Comparison of ENCODE assay signal across 8 cellular contexts in the genomic region with DNA sequence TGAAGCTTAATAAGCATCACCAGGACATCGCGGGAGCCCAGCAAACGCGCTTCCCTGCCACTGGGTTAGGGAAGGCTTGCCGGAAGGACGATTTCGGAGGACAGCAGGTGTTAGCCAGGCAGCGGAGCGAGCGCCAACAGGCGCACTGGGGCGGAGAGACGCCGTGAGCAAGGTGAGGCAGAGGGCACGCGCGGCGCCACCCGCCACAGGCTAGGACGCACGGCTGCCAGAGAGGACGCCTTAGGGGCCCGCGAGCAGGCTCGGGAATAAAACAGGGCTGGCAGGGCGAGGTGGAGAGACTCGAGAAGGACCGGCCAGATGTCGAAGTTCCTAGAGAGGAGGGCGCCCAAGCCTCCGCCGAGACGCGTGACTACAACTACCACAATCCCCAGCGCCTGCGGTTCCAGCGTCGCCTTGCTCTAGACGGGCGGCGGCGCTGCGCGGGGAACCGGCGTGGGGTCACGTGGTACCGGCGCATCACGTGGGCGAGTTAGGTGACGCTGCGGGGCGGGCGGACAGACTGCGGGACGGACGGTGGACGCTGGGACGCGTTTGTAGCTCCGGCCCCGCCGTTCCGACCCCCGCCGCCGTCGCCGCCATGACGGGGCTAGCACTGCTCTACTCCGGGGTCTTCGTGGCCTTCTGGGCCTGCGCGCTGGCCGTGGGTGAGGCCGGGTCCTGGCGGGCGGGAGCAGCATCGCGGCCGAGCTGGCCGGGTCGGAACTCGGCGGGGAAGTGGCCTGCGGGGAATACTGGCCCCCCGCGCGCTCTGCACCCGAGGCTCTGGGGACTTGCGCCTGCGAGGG. TPM values are rescaled to one million over a fixed set of nuclear protein-coding genes. Genes with fewer than 3 reads are reported as not detected.
DNase-seq lines count a peak whose midpoint lies in the region; ATAC-seq, FAIRE-seq and TF ChIP-seq lines count a peak whose summit lies in the region.

A gene (plus strand): TSS at position 518 of the 806 bp plus-strand sequence. CDS start 81 bp downstream, at position 599.

- TF ChIP-seq CTCF in cardiac muscle cell (IDR thresholded peaks at IDR 0.05; ENCODE audit: low read depth, low read length) = peak; percentile 22
- TF ChIP-seq CTCF in tibial nerve (IDR thresholded peaks at IDR 0.05) = peak in 4 of 5 experiments; percentile 14 to 77 (median 57)

- peak; percentile 98 for DNase-seq in GM12891 (ENCODE audit: insufficient read length, low spot score)
- DNase-seq in NCI-H1436 treated with DMSO at 0.1 percent for 48 hours (lab: John Stamatoyannopoulos, UW) = peak; percentile 18
- DNase-seq in T follicular helper cell (ENCODE audit: low read depth) = peak; percentile 92
- DNase-seq in adipocyte (ENCODE audit: low read depth) = peak; percentile 99
- peak; percentile 96 to 97 for DNase-seq in cardiac muscle cell (ENCODE audit: low read depth in 1 of 2, low spot score in 1 of 2)
- DNase-seq in trophoblast cell = peak; percentile 93 to 96
- DNase-seq in tibial nerve (ENCODE audit: low spot score in 2 of 2) = peak; percentile 96 to 97

- H3K4me3 ChIP-seq in adipocyte (ENCODE audit: low read length) (peak within 1 kb of the TSS; percentile 91), cardiac muscle cell (peak within 1 kb of the TSS; percentile 62), trophoblast cell (ENCODE audit: low read depth, low read length) (peak within 1 kb of the TSS; percentile 98), tibial nerve (peak within 1 kb of the TSS; percentile 72 to 91 (median 82))

- peak within 1 kb of the TSS; percentile 79 for H3K27ac ChIP-seq in cardiac muscle cell
- H3K27ac ChIP-seq in trophoblast cell (ENCODE audit: low read depth, low read length) = peak within 1 kb of the TSS; percentile 60
- peak within 1 kb of the TSS; percentile 66 to 95 (median 94) for H3K27ac ChIP-seq in tibial nerve

- H3K23ac ChIP-seq in trophoblast cell (ENCODE audit: low read length) = no peak within 1 kb of the TSS

- peak within 1 kb of the TSS; percentile 89 for H4K12ac ChIP-seq in trophoblast cell (ENCODE audit: low read depth, low read length)

- peak; percentile 69 for ATAC-seq in HG02840 (IDR thresholded peaks at IDR 0.05; ENCODE audit: low FRiP score, unreplicated experiment)

- H3K18ac ChIP-seq in trophoblast cell (ENCODE audit: low read length) = peak within 1 kb of the TSS; percentile 90

- peak within 1 kb of the TSS; percentile 33 for H2AK5ac ChIP-seq in trophoblast cell (ENCODE audit: low read length)

- peak within 1 kb of the TSS; percentile 85 for H2AFZ ChIP-seq in trophoblast cell (ENCODE audit: insufficient read depth, low read length, poor library complexity)

- peak; percentile 81 to 96 for TF ChIP-seq EP300 in tibial nerve (IDR thresholded peaks at IDR 0.05)

- no CpG with 5 or more reads among the region's 93 CpGs for WGBS in trophoblast cell (ENCODE audit: extremely low coverage, insufficient coverage, insufficient read length)
- WGBS in tibial nerve, 2 donors = 0% methylated on average over 54 to 59 of the region's 93 CpGs

- TF ChIP-seq POLR2A in GM12891 (IDR thresholded peaks at IDR 0.05; ENCODE audit: low read depth, low read length) (peak; percentile 55; the same call in 1 of the 2 replicates), tibial nerve (IDR thresholded peaks at IDR 0.05) (peak; percentile 91 to 95)

- H4K8ac ChIP-seq in trophoblast cell (ENCODE audit: low read depth, low read length) = peak within 1 kb of the TSS; percentile 94

- peak within 1 kb of the TSS; percentile 57 for H2BK120ac ChIP-seq in trophoblast cell (ENCODE audit: insufficient read depth, low read length, poor library complexity)

- H2BK5ac ChIP-seq in trophoblast cell (ENCODE audit: low read depth, low read length, poor library complexity) = peak within 1 kb of the TSS; percentile 68

- FAIRE-seq in GM12891 (lab: Jason Lieb, UNC) = peak; percentile 100

- H3K27me3 ChIP-seq in adipocyte (replicated peaks; ENCODE audit: control insufficient read depth, insufficient read depth, low read length) = no peaks in the 10 kb centered on the region
- no peaks in the 10 kb centered on the region for H3K27me3 ChIP-seq in cardiac muscle cell
- no peaks in the 10 kb centered on the region for H3K27me3 ChIP-seq in trophoblast cell (ENCODE audit: insufficient read depth, low read length)
- H3K27me3 ChIP-seq in tibial nerve = no peaks in the 10 kb centered on the region

- peak within 1 kb of the TSS; percentile 69 for H4K91ac ChIP-seq in trophoblast cell (ENCODE audit: low read depth, low read length)

- peak within 1 kb of the TSS; percentile 97 for H3K4me2 ChIP-seq in trophoblast cell (ENCODE audit: low read length)

- H3K4me1 ChIP-seq in adipocyte (ENCODE audit: control insufficient read depth, insufficient read depth, low read length) (peaks cover 36% of the 10 kb centered on the region), cardiac muscle cell (ENCODE audit: low read depth) (peaks cover 3% of the 10 kb centered on the region), trophoblast cell (ENCODE audit: control insufficient read depth in 1 of 2, insufficient read depth in 2 of 2, low read length in 2 of 2) (peaks cover 10 to 22% of the 10 kb centered on the region in 2 experiments), tibial nerve (peaks cover 3 to 63% (median 30%) of the 10 kb centered on the region in 4 donors)

- H3K9me3 ChIP-seq in adipocyte (ENCODE audit: control insufficient read depth, low read length) (no peaks in the 10 kb centered on the region), cardiac muscle cell (ENCODE audit: low read depth) (no peaks in the 10 kb centered on the region), trophoblast cell (ENCODE audit: insufficient read depth, low read depth, low read length) (peaks cover 2% of the 10 kb centered on the region), tibial nerve (no peaks in the 10 kb centered on the region)

- peak within 1 kb of the TSS; percentile 19 for H2BK12ac ChIP-seq in trophoblast cell (ENCODE audit: low read length)

- peaks cover 13% of the 10 kb centered on the region for H3K79me1 ChIP-seq in trophoblast cell (ENCODE audit: low read length)

- H3K9ac ChIP-seq in adipocyte (ENCODE audit: low read length) (peak within 1 kb of the TSS; percentile 94), trophoblast cell (ENCODE audit: low read length) (peak within 1 kb of the TSS; percentile 89)

- H3K36me3 ChIP-seq in adipocyte (ENCODE audit: control insufficient read depth, insufficient read depth, low read length, severe bottlenecking) = peaks cover 28% of the 10 kb centered on the region
- peaks cover 11% of the 10 kb centered on the region for H3K36me3 ChIP-seq in cardiac muscle cell
- H3K36me3 ChIP-seq in trophoblast cell (ENCODE audit: control insufficient read depth in 1 of 2, insufficient read depth in 2 of 2, low read length in 2 of 2) = peaks cover 26 to 28% of the 10 kb centered on the region in 2 experiments
- peaks cover 0 to 42% (median 0%) of the 10 kb centered on the region in 3 donors for H3K36me3 ChIP-seq in tibial nerve

- H3K79me2 ChIP-seq in trophoblast cell (ENCODE audit: control insufficient read depth, insufficient read depth, low read length, poor library complexity) = peaks cover 13% of the 10 kb centered on the region

- peak within 1 kb of the TSS; percentile 88 for H3K14ac ChIP-seq in trophoblast cell (ENCODE audit: low read length)

- H3K4ac ChIP-seq in trophoblast cell (ENCODE audit: low read depth, low read length) = peak within 1 kb of the TSS; percentile 41

TF ChIP-seq in GM12891, 5 proteins besides CTCF, POLR2A, EP300 and RAD21:
- TF ChIP-seq POLR2AphosphoS5 (IDR thresholded peaks at IDR 0.05; ENCODE audit: low read depth, low read length) (peak; percentile 54; the same call in 1 of the 2 replicates), POU2F2 (IDR thresholded peaks at IDR 0.05; ENCODE audit: low read depth, low read length) (0 out of 2 replicates have a peak, but pooled peaks have one; percentile 50), TAF1 (IDR thresholded peaks at IDR 0.05; ENCODE audit: low read depth, low read length) (peak; percentile 38), PAX5 (IDR thresholded peaks at IDR 0.05; ENCODE audit: insufficient read depth, low read length, severe bottlenecking) (no peak), SPI1 (IDR thresholded peaks at IDR 0.05; ENCODE audit: low read depth, low read length) (no peak)
TF ChIP-seq in GM12891: peak in this region for 3.

RNA-seq across cellular contexts. Expression of the gene that starts here (rescaled TPM):
- 66.5 TPM for polyA plus RNA-seq in GM12891 (2012; ENCODE audit: low read depth, missing spikeins)
- 87.5 and 171 TPM in 2 replicates for total RNA-seq in cardiac muscle cell
- polyA plus RNA-seq in cardiac muscle cell = 263 and 316 TPM in 2 replicates
- 71.6 and 76.4 TPM in 2 replicates for polyA plus RNA-seq in trophoblast cell (2013)
- 100 to 1,000 TPM; 101 to 132 (median 113) TPM for total RNA-seq in tibial nerve

Comparison
In these comparisons a context has a peak if more than half of its experiments do, and no peak if none do; other contexts are left out.
1. Peak in every context shown above with its lines: DNase-seq, ATAC-seq, H3K4me3 ChIP-seq and H3K27ac ChIP-seq.
2. DNase-seq: peak in every context shown above with its lines; median percentile 99 in adipocyte; 98 in GM12891; 96 in cardiac muscle cell; 96 in tibial nerve; 94 in trophoblast cell; 92 in T follicular helper cell; 18 in NCI-H1436 treated with DMSO at 0.1 percent for 48 hours.